ENCODE assay signal across 9 cellular contexts in the genomic region with DNA sequence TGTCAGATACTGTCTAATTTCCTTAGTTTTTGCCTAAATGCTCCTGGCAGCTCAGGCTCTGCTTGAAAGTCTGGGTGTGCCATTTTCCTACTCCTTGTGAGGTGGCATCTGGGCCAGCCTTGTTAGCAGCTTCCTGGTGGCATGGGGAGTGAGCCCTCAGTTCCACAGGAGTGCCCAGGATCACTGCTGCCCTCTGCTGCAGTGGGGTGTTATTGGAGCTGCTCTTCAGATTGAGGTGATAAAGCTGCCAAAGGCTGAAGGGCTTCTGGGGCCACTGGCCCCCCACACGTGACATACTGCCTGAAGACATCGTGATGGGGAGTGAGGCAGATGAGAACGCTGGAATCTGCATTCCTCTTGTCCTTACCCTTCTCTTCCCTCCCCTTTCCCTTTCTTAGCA. TPM values are rescaled to one million over a fixed set of nuclear protein-coding genes. Genes with fewer than 3 reads are reported as not detected.
DNase-seq lines count a peak whose midpoint lies in the region; ATAC-seq, FAIRE-seq and TF ChIP-seq lines count a peak whose summit lies in the region.
"Had no signal": no experiment of that assay in that cellular context is flagged by ENCODE, and none has a peak within 500 bp of the region (broad histone marks: within the 10 kb centered on the region; RNA-seq: fewer than 3 reads in every experiment).

No MANE protein-coding gene starts in this region.

- POLR2A ChIA-PET in K562 (lab: Yijun Ruan, JAX): interaction anchor here (0.5 to 4.1 kb wide), 7 partner anchors 9 to 126 kb away, joined by 3 to 36 read pairs (median 3); a partner anchor contains a TSS

- H3K36me3 ChIP-seq in K562 (ENCODE audit: control insufficient read depth, insufficient read depth, low read length): peaks cover 100% of the 10 kb centered on the region

- H2AFZ ChIP-seq in K562 (ENCODE audit: low read depth, low read length): no peak overlapping the region

- H3K79me2 ChIP-seq in K562 (ENCODE audit: control insufficient read depth, insufficient read depth, low read length): no peaks in the 10 kb centered on the region

- no peak overlapping the region for H3K4me3 Mint-ChIP-seq in natural killer cell treated with Interleukin-12 subunit alpha and Interleukin-12 subunit beta and Interleukin-15 and Interleukin-18, amount 100 ng/mL, for 72 hours

- no peak for TF ChIP-seq RAD21 in K562 (CRISPR knock-in tag; conservative IDR thresholded peaks at IDR 0.05 in 1 of 2, IDR thresholded peaks at IDR 0.05 in 1 of 2)

- no peaks in the 10 kb centered on the region for H4K20me1 ChIP-seq in K562 (replicated peaks; ENCODE audit: control insufficient read depth, insufficient read depth, low read length)

- no peak for TF ChIP-seq POLR2A in K562 (conservative IDR thresholded peaks at IDR 0.05)

- no peaks in the 10 kb centered on the region for H3K27me3 Mint-ChIP-seq in natural killer cell treated with Interleukin-12 subunit alpha and Interleukin-12 subunit beta and Interleukin-15 and Interleukin-18, amount 100 ng/mL, for 72 hours

- peak; percentile 4 for DNase-seq in GDM1 (lab: John Stamatoyannopoulos, UW)
- peak; percentile 39 for DNase-seq in MV-4-11 (lab: John Stamatoyannopoulos, UW)
- peak in 2 of 4 experiments; percentile 20 to 22 for DNase-seq in K562 (ENCODE audit: extremely low read depth in 1 of 4, low spot score in 3 of 4)
- no peak for DNase-seq in natural killer cell treated with Interleukin-12 subunit alpha and Interleukin-12 subunit beta and Interleukin-15 and Interleukin-18, amount 100 ng/mL, for 72 hours (ENCODE audit: low spot score)
- DNase-seq in amniotic stem cell (lab: John Stamatoyannopoulos, UW): no peak
- no peak for DNase-seq in dorsolateral prefrontal cortex
- DNase-seq: retina, substantia nigra had no signal

- H3K9me1 ChIP-seq in K562 (ENCODE audit: control insufficient read depth, insufficient read depth, low read length): no peaks in the 10 kb centered on the region

- BruUV-seq in K562 (replicated peaks; lab: Mats Ljungman, UMichigan): no TSS peak

- H3K9me3 ChIP-seq in K562 (replicated peaks; ENCODE audit: control insufficient read depth, insufficient read depth, low read depth, low read length): no peaks in the 10 kb centered on the region

- H3K4me3 ChIP-seq in K562: no peak overlapping the region
- no peak overlapping the region for H3K4me3 ChIP-seq in dorsolateral prefrontal cortex

- H3K4me2 ChIP-seq in K562 (ENCODE audit: insufficient read depth, low read length): no peak overlapping the region

- H3K9ac ChIP-seq in K562 (ENCODE audit: insufficient read depth in 1 of 2, low read depth in 2 of 2, low read length in 2 of 2): no peak overlapping the region

- H3K27ac ChIP-seq in K562 (ENCODE audit: extremely low read depth, low read depth, low read length): no peak overlapping the region
- peak overlapping the region in 4 of 59 donors; percentile 10 to 35 (median 16) for H3K27ac ChIP-seq in dorsolateral prefrontal cortex

- TF ChIP-seq EP300 in K562 (IDR thresholded peaks at IDR 0.05; ENCODE audit: low read length): no peak

- H3K27me3 ChIP-seq in K562 (ENCODE audit: control insufficient read depth in 2 of 2, insufficient read depth in 2 of 2, low read length in 2 of 2) (no peaks in the 10 kb centered on the region), dorsolateral prefrontal cortex (no peaks in the 10 kb centered on the region)

- ATAC-seq in K562 (peak; percentile 4; the same call in 1 of the 3 replicates), HG03039 (IDR thresholded peaks at IDR 0.05; ENCODE audit: unreplicated experiment) (no peak)
- ATAC-seq in natural killer cell treated with Interleukin-12 subunit alpha and Interleukin-12 subunit beta and Interleukin-15 and Interleukin-18, amount 100 ng/mL, for 72 hours: no peak

- 76% methylated on average over 3 of the region's 3 CpGs for WGBS in K562 (ENCODE audit: insufficient coverage, low coverage, missing lambda C conversion rate)

- CTCF ChIA-PET in K562 (lab: Yijun Ruan, JAX; ENCODE audit: low intra/inter-chr PET ratio): interaction anchor here (0.5 kb wide), 1 partner anchor 128 kb away, joined by 3 read pairs; no protein-coding TSS in a partner anchor

- in situ Hi-C loops in K562 (cut with MboI): no loop called here

- peaks cover 3 to 4% of the 10 kb centered on the region in 2 donors for H3K4me1 Mint-ChIP-seq in natural killer cell treated with Interleukin-12 subunit alpha and Interleukin-12 subunit beta and Interleukin-15 and Interleukin-18, amount 100 ng/mL, for 72 hours (ENCODE audit: low read depth in 2 of 2)

- TF ChIP-seq CTCF in K562 (IDR thresholded peaks at IDR 0.05 in 2 of 3, conservative IDR thresholded peaks at IDR 0.05 in 1 of 3; ENCODE audit: insufficient read depth in 2 of 3, low read depth in 1 of 3, low read length in 3 of 3): 0 out of 6 replicates have a peak, but pooled peaks have one; percentile 10 to 12 (median 12)
- peak in 2 of 56 donors; percentile 5 to 12 for TF ChIP-seq CTCF in dorsolateral prefrontal cortex (IDR thresholded peaks at IDR 0.05 in 54 of 56, conservative IDR thresholded peaks at IDR 0.05 in 2 of 56; ENCODE audit: low read depth in 1 of 56, partially characterized antibody in 56 of 56)

- intact Hi-C loops in K562 (cut with micrococcal nuclease) (loop anchor here (2.0 to 10.0 kb wide), 2 partner anchors 69 to 111 kb away; no protein-coding TSS in a partner anchor), dorsolateral prefrontal cortex (cut with DNase I) (no loop called here)

- peaks cover 0 to 19% of the 10 kb centered on the region in 2 experiments; a peak in 3 of 5 replicates for H3K4me1 ChIP-seq in K562 (replicated peaks in 1 of 2; ENCODE audit: control insufficient read depth in 2 of 2, insufficient read depth in 2 of 2, low read length in 2 of 2)

- H3K27ac Mint-ChIP-seq in natural killer cell treated with Interleukin-12 subunit alpha and Interleukin-12 subunit beta and Interleukin-15 and Interleukin-18, amount 100 ng/mL, for 72 hours: peak overlapping the region; percentile 12 to 64

- no peak for FAIRE-seq in K562 (lab: Jason Lieb, UNC)

- no peaks in the 10 kb centered on the region for H3K9me3 Mint-ChIP-seq in natural killer cell treated with Interleukin-12 subunit alpha and Interleukin-12 subunit beta and Interleukin-15 and Interleukin-18, amount 100 ng/mL, for 72 hours

- peaks cover 32% of the 10 kb centered on the region for H3K36me3 Mint-ChIP-seq in natural killer cell treated with Interleukin-12 subunit alpha and Interleukin-12 subunit beta and Interleukin-15 and Interleukin-18, amount 100 ng/mL, for 72 hours

RNA-seq across cellular contexts. Expression of a gene that starts 27.4 kb away (rescaled TPM):
- 138 and 394 TPM in 2 replicates for total RNA-seq in K562 (2011; cell fraction: chromatin; rRNA removed; ENCODE audit: low replicate concordance)
- total RNA-seq in K562 (2011; cell fraction: nucleolus; rRNA removed): 72.7 and 85.0 TPM in 2 replicates
- 132 and 153 TPM in 2 replicates for total RNA-seq in K562 (2011; cell fraction: nucleoplasm; rRNA removed)
- total RNA-seq in K562 (2014; rRNA removed) (51.3 and 53.5 TPM in 2 replicates), K562 (2014; rRNA removed; fragmentation: Illumina TruSeq; extraction: Trizol) (71.8 and 80.0 TPM in 2 replicates), K562 (2015; rRNA removed; fragmentation: Illumina TruSeq; extraction: Trizol) (50.0 and 57.1 TPM in 2 replicates), K562 (2021) (48.0 and 48.3 TPM in 2 replicates), dorsolateral prefrontal cortex (10 to 100 TPM; 38.9 to 94.4 (median 62.9) TPM)
- polyA plus RNA-seq in K562 (2011; rRNA removed) (80.7 and 83.4 TPM in 2 replicates), K562 (2014; fragmentation: Illumina TruSeq; extraction: Trizol) (54.4 and 56.9 TPM in 2 replicates), K562 (2014; fragmentation: Nextera tagmentation; extraction: Ambion mirVana) (10 to 100 TPM; 26.7 to 40.0 TPM), K562 (2014; rRNA removed) (61.0 and 75.0 TPM in 2 replicates)
- 9.7 and 20.4 TPM in 2 replicates for polyA plus RNA-seq in K562 (2011; cell fraction: cytosol; rRNA removed)
- polyA plus RNA-seq in K562 (2011; cell fraction: nucleus; rRNA removed): 149 and 214 TPM in 2 replicates
- 34.4 and 59.0 TPM in 2 replicates for polyA plus RNA-seq in K562 (2012)
- 62.6 and 76.6 TPM in 2 replicates for polyA minus RNA-seq in K562 (2011; rRNA and poly(A)+ RNA removed)
- 27.3 and 27.7 TPM in 2 replicates for polyA minus RNA-seq in K562 (2011; cell fraction: cytosol; rRNA and poly(A)+ RNA removed)
- 61.9 and 125 TPM in 2 replicates for polyA minus RNA-seq in K562 (2011; cell fraction: nucleus; rRNA and poly(A)+ RNA removed)
- 10 to 100 TPM; 47.7 to 74.3 TPM for total RNA-seq in natural killer cell treated with Interleukin-12 subunit alpha and Interleukin-12 subunit beta and Interleukin-15 and Interleukin-18, amount 100 ng/mL, for 72 hours

RNA-seq across cellular contexts. Expression of a gene that starts 28.1 kb away (rescaled TPM):
- total RNA-seq in K562 (2011; cell fraction: chromatin; rRNA removed; ENCODE audit: low replicate concordance): 1,248 and 2,950 TPM in 2 replicates
- 714 and 743 TPM in 2 replicates for total RNA-seq in K562 (2011; cell fraction: nucleolus; rRNA removed)
- 971 and 1,084 TPM in 2 replicates for total RNA-seq in K562 (2011; cell fraction: nucleoplasm; rRNA removed)
- total RNA-seq in K562 (2014; rRNA removed): 239 and 306 TPM in 2 replicates
- 411 and 440 TPM in 2 replicates for total RNA-seq in K562 (2014; rRNA removed; fragmentation: Illumina TruSeq; extraction: Trizol)
- total RNA-seq in K562 (2015; rRNA removed; fragmentation: Illumina TruSeq; extraction: Trizol): 386 and 426 TPM in 2 replicates
- 616 and 622 TPM in 2 replicates for total RNA-seq in K562 (2021)
- 721 and 729 TPM in 2 replicates for polyA plus RNA-seq in K562 (2011; rRNA removed)
- polyA plus RNA-seq in K562 (2011; cell fraction: cytosol; rRNA removed): 392 and 499 TPM in 2 replicates
- 2,138 and 2,865 TPM in 2 replicates for polyA plus RNA-seq in K562 (2011; cell fraction: nucleus; rRNA removed)
- polyA plus RNA-seq in K562 (2012): 332 and 354 TPM in 2 replicates
- polyA plus RNA-seq in K562 (2014; fragmentation: Illumina TruSeq; extraction: Trizol): 579 and 604 TPM in 2 replicates
- polyA plus RNA-seq in K562 (2014; fragmentation: Nextera tagmentation; extraction: Ambion mirVana): 1,000 to 10,000 TPM in 1 of 2 experiments, 100 to 1,000 TPM in 1; 487 to 1,639 TPM
- polyA plus RNA-seq in K562 (2014; rRNA removed): 1,331 and 1,452 TPM in 2 replicates
- polyA minus RNA-seq in K562 (2011; rRNA and poly(A)+ RNA removed): 481 and 488 TPM in 2 replicates
- 167 and 272 TPM in 2 replicates for polyA minus RNA-seq in K562 (2011; cell fraction: cytosol; rRNA and poly(A)+ RNA removed)
- 1,052 and 1,975 TPM in 2 replicates for polyA minus RNA-seq in K562 (2011; cell fraction: nucleus; rRNA and poly(A)+ RNA removed)
- 1,000 to 10,000 TPM in 1 of 2 donors, 100 to 1,000 TPM in 1; 987 to 1,102 TPM for total RNA-seq in natural killer cell treated with Interleukin-12 subunit alpha and Interleukin-12 subunit beta and Interleukin-15 and Interleukin-18, amount 100 ng/mL, for 72 hours
- total RNA-seq in dorsolateral prefrontal cortex: 100 to 1,000 TPM; 557 to 873 (median 694) TPM

RNA-seq across cellular contexts. Expression of a gene that starts 37.3 kb away (rescaled TPM):
- 92.4 and 167 TPM in 2 replicates for total RNA-seq in K562 (2011; cell fraction: chromatin; rRNA removed; ENCODE audit: low replicate concordance)
- total RNA-seq in K562 (2011; cell fraction: nucleolus; rRNA removed): 66.1 and 68.5 TPM in 2 replicates
- 74.9 and 93.0 TPM in 2 replicates for total RNA-seq in K562 (2011; cell fraction: nucleoplasm; rRNA removed)
- 26.6 and 28.8 TPM in 2 replicates for total RNA-seq in K562 (2014; rRNA removed)
- 34.9 and 37.9 TPM in 2 replicates for total RNA-seq in K562 (2014; rRNA removed; fragmentation: Illumina TruSeq; extraction: Trizol)
- 36.4 and 37.0 TPM in 2 replicates for total RNA-seq in K562 (2015; rRNA removed; fragmentation: Illumina TruSeq; extraction: Trizol)
- total RNA-seq in K562 (2021): 39.5 and 44.2 TPM in 2 replicates
- 42.8 and 44.8 TPM in 2 replicates for polyA plus RNA-seq in K562 (2011; rRNA removed)
- 7.8 and 17.8 TPM in 2 replicates for polyA plus RNA-seq in K562 (2011; cell fraction: cytosol; rRNA removed)
- polyA plus RNA-seq in K562 (2011; cell fraction: nucleus; rRNA removed): 74.3 and 76.8 TPM in 2 replicates
- 32.5 and 35.4 TPM in 2 replicates for polyA plus RNA-seq in K562 (2012)
- 31.0 and 37.4 TPM in 2 replicates for polyA plus RNA-seq in K562 (2014; fragmentation: Illumina TruSeq; extraction: Trizol)
- polyA plus RNA-seq in K562 (2014; fragmentation: Nextera tagmentation; extraction: Ambion mirVana): 10 to 100 TPM; 13.4 to 14.6 TPM
- 41.1 and 43.0 TPM in 2 replicates for polyA plus RNA-seq in K562 (2014; rRNA removed)
- polyA minus RNA-seq in K562 (2011; rRNA and poly(A)+ RNA removed): 34.0 and 36.5 TPM in 2 replicates
- polyA minus RNA-seq in K562 (2011; cell fraction: cytosol; rRNA and poly(A)+ RNA removed): 12.9 and 15.7 TPM in 2 replicates
- 56.1 and 86.0 TPM in 2 replicates for polyA minus RNA-seq in K562 (2011; cell fraction: nucleus; rRNA and poly(A)+ RNA removed)
- 10 to 100 TPM; 32.6 to 61.1 TPM for total RNA-seq in natural killer cell treated with Interleukin-12 subunit alpha and Interleukin-12 subunit beta and Interleukin-15 and Interleukin-18, amount 100 ng/mL, for 72 hours
- total RNA-seq in dorsolateral prefrontal cortex: 10 to 100 TPM in 105 of 120 experiments, 1 to 10 TPM in 15; 5.9 to 25.5 (median 12.7) TPM

Comparison
In these comparisons a context has a peak if more than half of its experiments do, and no peak if none do; other contexts are left out.
1. DNase-seq: peak in GDM1 (single experiment) and MV-4-11 (single experiment); none in natural killer cell treated with Interleukin-12 subunit alpha and Interleukin-12 subunit beta and Interleukin-15 and Interleukin-18, amount 100 ng/mL, for 72 hours (single experiment), amniotic stem cell (single experiment) and dorsolateral prefrontal cortex (0 of 10).